In the genomic region with DNA sequence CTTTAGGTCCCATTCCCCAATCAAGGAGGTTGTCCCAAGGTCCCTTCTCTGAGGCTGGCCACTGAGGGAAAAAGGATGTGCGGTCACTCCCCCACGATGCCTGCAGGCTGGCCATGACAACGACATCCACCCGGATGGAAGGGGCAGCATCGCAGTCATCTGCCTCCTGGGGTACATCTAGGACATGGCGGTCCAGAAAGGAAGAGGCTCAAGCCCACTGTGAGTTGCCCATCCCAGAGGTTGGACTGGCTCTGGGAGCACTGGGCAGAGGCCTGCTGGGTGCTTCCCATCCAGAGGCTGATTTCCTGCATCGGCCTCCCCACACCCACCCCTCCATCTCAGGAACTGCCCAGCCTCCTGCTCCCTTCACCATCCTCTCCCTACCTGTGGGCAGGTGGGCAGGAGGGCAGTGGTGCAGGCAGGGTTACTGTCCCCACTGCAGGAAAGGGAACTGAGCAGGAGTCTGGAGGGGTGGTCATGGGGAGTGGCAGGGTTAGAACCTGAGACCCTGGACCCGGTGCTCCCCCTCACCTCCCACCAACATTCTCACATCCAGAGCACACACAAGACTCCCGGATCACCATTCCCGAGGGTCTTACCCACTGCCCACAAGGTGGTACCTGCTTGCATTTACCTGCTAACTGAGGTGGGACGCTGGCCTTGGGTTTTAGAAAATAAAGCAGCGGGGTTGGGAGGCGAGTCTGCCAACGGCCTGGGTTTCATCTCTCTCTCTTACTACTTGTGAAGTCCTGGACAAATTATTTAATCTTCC, we compare ENCODE assay signal across 2 cellular contexts.
TF ChIP-seq lines count a peak whose summit lies in the region.

No MANE protein-coding gene starts in this region.

TF ChIP-seq in SK-N-SH, 30 proteins besides CTCF, POLR2A, EP300 and RAD21:
- TF ChIP-seq, protein P1, sequence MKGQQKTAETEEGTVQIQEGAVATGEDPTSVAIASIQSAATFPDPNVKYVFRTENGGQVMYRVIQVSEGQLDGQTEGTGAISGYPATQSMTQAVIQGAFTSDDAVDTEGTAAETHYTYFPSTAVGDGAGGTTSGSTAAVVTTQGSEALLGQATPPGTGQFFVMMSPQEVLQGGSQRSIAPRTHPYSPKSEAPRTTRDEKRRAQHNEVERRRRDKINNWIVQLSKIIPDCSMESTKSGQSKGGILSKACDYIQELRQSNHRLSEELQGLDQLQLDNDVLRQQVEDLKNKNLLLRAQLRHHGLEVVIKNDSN (IDR thresholded peaks at IDR 0.05; ENCODE audit: borderline replicate concordance, low read depth) = no peak
- TF ChIP-seq SMC3 (IDR thresholded peaks at IDR 0.05; ENCODE audit: low read depth, low read length) (no peak), MEF2A (IDR thresholded peaks at IDR 0.05; ENCODE audit: borderline replicate concordance, low read depth) (no peak), POLR2AphosphoS5 (IDR thresholded peaks at IDR 0.05; ENCODE audit: low read depth, low read length) (no peak), ELF1 (IDR thresholded peaks at IDR 0.05) (no peak), FOXJ3 (CRISPR knock-in tag; IDR thresholded peaks at IDR 0.05) (no peak)

TF ChIP-seq in SK-N-SH treated with all-trans-retinoic acid at 6 μM for 48 hours, 23 proteins besides CTCF, POLR2A, EP300 and RAD21:
- TF ChIP-seq ZFP30 (CRISPR knock-in tag; IDR thresholded peaks at IDR 0.05) = no peak
- no peak for TF ChIP-seq BACH2 (CRISPR knock-in tag; IDR thresholded peaks at IDR 0.05; ENCODE audit: borderline replicate concordance)
- no peak for TF ChIP-seq ARNTL (CRISPR knock-in tag; IDR thresholded peaks at IDR 0.05; ENCODE audit: borderline replicate concordance, low read depth)
- TF ChIP-seq, protein P2, sequence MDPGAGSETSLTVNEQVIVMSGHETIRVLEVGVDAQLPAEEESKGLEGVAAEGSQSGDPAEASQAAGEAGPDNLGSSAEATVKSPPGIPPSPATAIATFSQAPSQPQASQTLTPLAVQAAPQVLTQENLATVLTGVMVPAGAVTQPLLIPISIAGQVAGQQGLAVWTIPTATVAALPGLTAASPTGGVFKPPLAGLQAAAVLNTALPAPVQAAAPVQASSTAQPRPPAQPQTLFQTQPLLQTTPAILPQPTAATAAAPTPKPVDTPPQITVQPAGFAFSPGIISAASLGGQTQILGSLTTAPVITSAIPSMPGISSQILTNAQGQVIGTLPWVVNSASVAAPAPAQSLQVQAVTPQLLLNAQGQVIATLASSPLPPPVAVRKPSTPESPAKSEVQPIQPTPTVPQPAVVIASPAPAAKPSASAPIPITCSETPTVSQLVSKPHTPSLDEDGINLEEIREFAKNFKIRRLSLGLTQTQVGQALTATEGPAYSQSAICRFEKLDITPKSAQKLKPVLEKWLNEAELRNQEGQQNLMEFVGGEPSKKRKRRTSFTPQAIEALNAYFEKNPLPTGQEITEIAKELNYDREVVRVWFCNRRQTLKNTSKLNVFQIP (CRISPR knock-in tag; IDR thresholded peaks at IDR 0.05; ENCODE audit: borderline replicate concordance, low read depth) = no peak
- no peak for TF ChIP-seq ZNF565 (CRISPR knock-in tag; conservative IDR thresholded peaks at IDR 0.05; ENCODE audit: low read depth)
- TF ChIP-seq GLIS3 (CRISPR knock-in tag; IDR thresholded peaks at IDR 0.05) = no peak
- TF ChIP-seq ZNF8 (CRISPR knock-in tag; IDR thresholded peaks at IDR 0.05) = no peak
- TF ChIP-seq, protein P3, sequence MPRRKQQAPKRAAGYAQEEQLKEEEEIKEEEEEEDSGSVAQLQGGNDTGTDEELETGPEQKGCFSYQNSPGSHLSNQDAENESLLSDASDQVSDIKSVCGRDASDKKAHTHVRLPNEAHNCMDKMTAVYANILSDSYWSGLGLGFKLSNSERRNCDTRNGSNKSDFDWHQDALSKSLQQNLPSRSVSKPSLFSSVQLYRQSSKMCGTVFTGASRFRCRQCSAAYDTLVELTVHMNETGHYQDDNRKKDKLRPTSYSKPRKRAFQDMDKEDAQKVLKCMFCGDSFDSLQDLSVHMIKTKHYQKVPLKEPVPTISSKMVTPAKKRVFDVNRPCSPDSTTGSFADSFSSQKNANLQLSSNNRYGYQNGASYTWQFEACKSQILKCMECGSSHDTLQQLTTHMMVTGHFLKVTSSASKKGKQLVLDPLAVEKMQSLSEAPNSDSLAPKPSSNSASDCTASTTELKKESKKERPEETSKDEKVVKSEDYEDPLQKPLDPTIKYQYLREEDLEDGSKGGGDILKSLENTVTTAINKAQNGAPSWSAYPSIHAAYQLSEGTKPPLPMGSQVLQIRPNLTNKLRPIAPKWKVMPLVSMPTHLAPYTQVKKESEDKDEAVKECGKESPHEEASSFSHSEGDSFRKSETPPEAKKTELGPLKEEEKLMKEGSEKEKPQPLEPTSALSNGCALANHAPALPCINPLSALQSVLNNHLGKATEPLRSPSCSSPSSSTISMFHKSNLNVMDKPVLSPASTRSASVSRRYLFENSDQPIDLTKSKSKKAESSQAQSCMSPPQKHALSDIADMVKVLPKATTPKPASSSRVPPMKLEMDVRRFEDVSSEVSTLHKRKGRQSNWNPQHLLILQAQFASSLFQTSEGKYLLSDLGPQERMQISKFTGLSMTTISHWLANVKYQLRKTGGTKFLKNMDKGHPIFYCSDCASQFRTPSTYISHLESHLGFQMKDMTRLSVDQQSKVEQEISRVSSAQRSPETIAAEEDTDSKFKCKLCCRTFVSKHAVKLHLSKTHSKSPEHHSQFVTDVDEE (CRISPR knock-in tag; IDR thresholded peaks at IDR 0.05) = no peak
- no peak for TF ChIP-seq OSR1 (CRISPR knock-in tag; IDR thresholded peaks at IDR 0.05)
- no peak for TF ChIP-seq TOX (CRISPR knock-in tag; IDR thresholded peaks at IDR 0.05; ENCODE audit: borderline replicate concordance)
- TF ChIP-seq, protein P4, sequence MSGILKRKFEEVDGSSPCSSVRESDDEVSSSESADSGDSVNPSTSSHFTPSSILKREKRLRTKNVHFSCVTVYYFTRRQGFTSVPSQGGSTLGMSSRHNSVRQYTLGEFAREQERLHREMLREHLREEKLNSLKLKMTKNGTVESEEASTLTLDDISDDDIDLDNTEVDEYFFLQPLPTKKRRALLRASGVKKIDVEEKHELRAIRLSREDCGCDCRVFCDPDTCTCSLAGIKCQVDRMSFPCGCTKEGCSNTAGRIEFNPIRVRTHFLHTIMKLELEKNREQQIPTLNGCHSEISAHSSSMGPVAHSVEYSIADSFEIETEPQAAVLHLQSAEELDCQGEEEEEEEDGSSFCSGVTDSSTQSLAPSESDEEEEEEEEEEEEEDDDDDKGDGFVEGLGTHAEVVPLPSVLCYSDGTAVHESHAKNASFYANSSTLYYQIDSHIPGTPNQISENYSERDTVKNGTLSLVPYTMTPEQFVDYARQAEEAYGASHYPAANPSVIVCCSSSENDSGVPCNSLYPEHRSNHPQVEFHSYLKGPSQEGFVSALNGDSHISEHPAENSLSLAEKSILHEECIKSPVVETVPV (CRISPR knock-in tag; IDR thresholded peaks at IDR 0.05) = no peak
- no peak for TF ChIP-seq ZNF70 (CRISPR knock-in tag; IDR thresholded peaks at IDR 0.05)
- TF ChIP-seq RARB (CRISPR knock-in tag; IDR thresholded peaks at IDR 0.05) = no peak
TF ChIP-seq in SK-N-SH treated with all-trans-retinoic acid at 6 μM for 48 hours: peak in this region for 0.
